ENCODE assay signal across 4 cellular contexts in genomic region chr4:125191874-125192459, GRCh38.
A peak's percentile ranks its signal among the peaks of the same experiment; 100 is the strongest.
DNase-seq lines count a peak whose midpoint lies in the region; ATAC-seq and TF ChIP-seq lines count a peak whose summit lies in the region.
"Not testable (repeated sequence)": the region's sequence is repeated elsewhere in the genome, so short reads cannot be mapped to it uniquely, and the experiment has no call there.

No MANE protein-coding gene starts in this region.

- ATAC-seq in RWPE2 (ENCODE audit: low read depth): not testable (repeated sequence)

- not testable (repeated sequence) for H3K4me1 Mint-ChIP-seq in CD14-positive monocyte

- H3K4me3 Mint-ChIP-seq in CD14-positive monocyte: not testable (repeated sequence)

- not testable (repeated sequence) for H2AK5ac ChIP-seq in neuronal stem cell (ENCODE audit: low read depth, low read length)

- not testable (repeated sequence) for H3K27ac Mint-ChIP-seq in CD14-positive monocyte

- H2BK15ac ChIP-seq in neuronal stem cell (ENCODE audit: low read length): not testable (repeated sequence)

- H3K79me1 ChIP-seq in neuronal stem cell (ENCODE audit: low read depth, low read length): not testable (repeated sequence)

- not testable (repeated sequence) for H3K4me3 ChIP-seq in RWPE2 (ENCODE audit: severe bottlenecking); neuronal stem cell (ENCODE audit: low read length in 2 of 2)

- H3K27ac ChIP-seq in RWPE2 (ENCODE audit: poor library complexity, severe bottlenecking) (peak overlapping the region; percentile 37), epithelial cell of prostate (peak overlapping the region; percentile 65)
- not testable (repeated sequence) for H3K27ac ChIP-seq in neuronal stem cell (replicated peaks; ENCODE audit: low read length)

- WGBS in neuronal stem cell (ENCODE audit: extremely low coverage in 2 of 2, insufficient read length in 2 of 2, insufficient replicate concordance in 1 of 2), 2 donors: no CpG with 5 or more reads among the region's 30 CpGs

- H3K27me3 Mint-ChIP-seq in CD14-positive monocyte (ENCODE audit: low read depth in 3 of 3): not testable (repeated sequence)

- H3K9ac ChIP-seq in neuronal stem cell (ENCODE audit: low read depth, low read length, poor library complexity): not testable (repeated sequence)

- H2BK120ac ChIP-seq in neuronal stem cell (ENCODE audit: low read depth, low read length): not testable (repeated sequence)

- H4K8ac ChIP-seq in neuronal stem cell (ENCODE audit: low read depth, low read length): not testable (repeated sequence)

- H3K9me3 ChIP-seq in RWPE2 (ENCODE audit: severe bottlenecking); neuronal stem cell (replicated peaks in 1 of 2; ENCODE audit: control insufficient read depth in 2 of 2, insufficient read depth in 1 of 2, low read depth in 1 of 2, low read length in 2 of 2): not testable (repeated sequence)

- not testable (repeated sequence) for H3K36me3 ChIP-seq in RWPE2 (ENCODE audit: low read depth); neuronal stem cell (replicated peaks in 1 of 2; ENCODE audit: control insufficient read depth in 2 of 2, insufficient read depth in 2 of 2, low read length in 2 of 2)

- intact Hi-C loops in CD14-positive monocyte (cut with micrococcal nuclease): not testable (repeated sequence)

- H3K4ac ChIP-seq in neuronal stem cell (ENCODE audit: low read length): not testable (repeated sequence)

- not testable (repeated sequence) for H3K4me2 ChIP-seq in neuronal stem cell (ENCODE audit: insufficient read depth, low read length, poor library complexity, severe bottlenecking)

- DNase-seq in CD14-positive monocyte (ENCODE audit: low spot score): peak; percentile 29
- not testable (repeated sequence) for DNase-seq in RWPE2 (ENCODE audit: low spot score); epithelial cell of prostate (ENCODE audit: low read depth, low spot score); neuronal stem cell (ENCODE audit: low spot score)

- not testable (repeated sequence) for H3K27me3 ChIP-seq in RWPE2 (ENCODE audit: insufficient read depth, poor library complexity, severe bottlenecking); neuronal stem cell (ENCODE audit: control insufficient read depth in 3 of 3, insufficient read depth in 3 of 3, low read depth in 1 of 3, low read length in 3 of 3)

- H3K4me1 ChIP-seq in RWPE2 (ENCODE audit: insufficient read depth, poor library complexity, severe bottlenecking): peaks cover 17% of the 10 kb centered on the region
- H3K4me1 ChIP-seq in neuronal stem cell (ENCODE audit: control insufficient read depth in 2 of 2, insufficient read depth in 1 of 2, low read depth in 1 of 2, low read length in 2 of 2): not testable (repeated sequence)

- not testable (repeated sequence) for H3K14ac ChIP-seq in neuronal stem cell (ENCODE audit: low read length)

- H3K9me3 Mint-ChIP-seq in CD14-positive monocyte: peaks cover 0 to 20% (median 9%) of the 10 kb centered on the region in 7 donors

- not testable (repeated sequence) for H3K18ac ChIP-seq in neuronal stem cell (ENCODE audit: low read length)

- not testable (repeated sequence) for TF ChIP-seq CTCF in CD14-positive monocyte (IDR thresholded peaks at IDR 0.05); RWPE2 (IDR thresholded peaks at IDR 0.05; ENCODE audit: poor library complexity, severe bottlenecking)

- H3K36me3 Mint-ChIP-seq in CD14-positive monocyte: not testable (repeated sequence)

- H4K91ac ChIP-seq in neuronal stem cell (ENCODE audit: low read depth, low read length, poor library complexity): not testable (repeated sequence)

- H3K23ac ChIP-seq in neuronal stem cell (ENCODE audit: low read depth, low read length, poor library complexity): not testable (repeated sequence)

- peak overlapping the region; percentile 11 for H2AFZ ChIP-seq in neuronal stem cell (ENCODE audit: low read length)

- not testable (repeated sequence) for H2BK5ac ChIP-seq in neuronal stem cell (ENCODE audit: low read length)

- H2BK12ac ChIP-seq in neuronal stem cell (ENCODE audit: low read length): not testable (repeated sequence)
